In the genomic region with DNA sequence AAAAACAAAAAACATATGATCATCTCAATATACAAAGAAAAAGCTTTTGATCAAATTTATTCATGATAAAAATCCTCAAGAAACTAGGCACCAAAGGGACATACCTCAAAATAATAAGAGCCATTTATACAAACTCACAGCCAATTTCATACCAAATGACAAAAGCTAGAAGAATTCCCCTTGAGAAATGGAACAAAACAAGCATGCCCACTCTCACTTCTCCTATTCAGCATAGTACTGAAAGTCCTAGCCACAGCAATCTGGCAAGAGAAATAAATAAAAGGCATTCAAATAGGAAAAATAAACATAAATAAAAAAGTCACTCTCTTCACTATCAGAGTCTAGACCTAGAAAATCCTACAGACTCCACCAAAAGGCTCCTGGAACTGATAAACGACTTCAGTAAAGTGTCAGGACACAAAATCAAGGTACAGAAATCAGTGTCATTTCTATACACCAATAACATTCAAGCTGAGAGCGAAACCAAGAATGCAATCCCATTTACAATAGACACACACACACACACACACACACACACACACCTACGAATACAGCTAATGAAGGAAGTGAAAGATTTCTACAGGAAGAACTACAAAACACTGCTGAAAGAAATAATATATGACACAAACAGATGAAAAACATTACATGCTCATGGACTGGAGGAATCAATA, we compare ENCODE assay signal across 25 cellular contexts.
"Had no signal": no experiment of that assay in that cellular context is flagged by ENCODE, and none has a peak within 500 bp of the region (broad histone marks: within the 10 kb centered on the region; RNA-seq: fewer than 3 reads in every experiment).

No MANE protein-coding gene starts in this region.

- DNase-seq: activated B cell treated with CpG ODN at 0.5 μM for 24 hours; activated CD4-positive, alpha-beta T cell treated with anti-CD3 and anti-CD28 coated beads for 48 hours; activated CD4-positive, alpha-beta T cell treated with anti-CD3 and anti-CD28 coated beads, Interleukin-2, amount 50 U/mL, for 1 hour; activated CD4-positive, alpha-beta T cell treated with anti-CD3 and anti-CD28 coated beads, Interleukin-2, amount 50 U/mL, for 48 hours; activated CD8-positive, alpha-beta memory T cell treated with anti-CD3 and anti-CD28 coated beads for 24 hours; activated CD8-positive, alpha-beta T cell treated with anti-CD3 and anti-CD28 coated beads for 36 hours; activated effector memory CD4-positive, alpha-beta T cell treated with Interleukin-2 at 50 U/mL for 16 hours; activated gamma-delta T cell treated with Interleukin-2 at 50 U/mL for 16 hours; activated naive CD4-positive, alpha-beta T cell treated with anti-CD3 and anti-CD28 coated beads, Interleukin-2, amount 50 U/mL, for 16 hours; activated naive CD4-positive, alpha-beta T cell treated with Interleukin-2 at 50 U/mL for 16 hours; activated T-cell treated with anti-CD3 and anti-CD28 coated beads, Interleukin-2, amount 50 U/mL, for 4 hours; brain microvascular endothelial cell; effector CD4-positive, alpha-beta T cell; esophagus squamous epithelium; foreskin melanocyte; heart right ventricle; T-helper 2 cell had no signal

- H3K4me2 ChIP-seq: hepatocyte had no signal

- H3K27ac ChIP-seq: ascending aorta, brain microvascular endothelial cell, coronary artery, epithelial cell of prostate, esophagus squamous epithelium, gastroesophageal sphincter, heart right ventricle, hepatocyte, VCaP had no signal

- H3K9me3 ChIP-seq: ascending aorta, esophagus squamous epithelium, gastroesophageal sphincter, heart right ventricle had no signal

- H3K4me3 ChIP-seq: ascending aorta, coronary artery, esophagus squamous epithelium, gastroesophageal sphincter, heart right ventricle, hepatocyte had no signal

- H3K27me3 ChIP-seq: ascending aorta, brain microvascular endothelial cell, esophagus squamous epithelium, gastroesophageal sphincter, heart right ventricle, hepatocyte had no signal

- H2AFZ ChIP-seq: hepatocyte had no signal

- H3K4me1 ChIP-seq: ascending aorta, esophagus squamous epithelium, gastroesophageal sphincter, heart right ventricle had no signal

- ATAC-seq: activated CD4-positive, CD25-positive, alpha-beta regulatory T cell treated with anti-CD3 and anti-CD28 coated beads, Interleukin-2, amount 50 U/mL, for 24 hours; activated CD8-positive, alpha-beta T cell treated with anti-CD3 and anti-CD28 coated beads for 36 hours; activated T-cell treated with anti-CD3 and anti-CD28 coated beads, Interleukin-2, amount 50 U/mL, for 4 hours; activated T-helper 17 cell treated with anti-CD3 and anti-CD28 coated beads, Interleukin-2, amount 50 U/mL, for 72 hours; gastroesophageal sphincter; heart right ventricle had no signal

- H3K36me3 ChIP-seq: ascending aorta, brain microvascular endothelial cell, esophagus squamous epithelium, gastroesophageal sphincter, heart right ventricle had no signal

- H3K79me2 ChIP-seq: hepatocyte had no signal
